Comparison of ENCODE assay signal across 25 cellular contexts in the genomic region with DNA sequence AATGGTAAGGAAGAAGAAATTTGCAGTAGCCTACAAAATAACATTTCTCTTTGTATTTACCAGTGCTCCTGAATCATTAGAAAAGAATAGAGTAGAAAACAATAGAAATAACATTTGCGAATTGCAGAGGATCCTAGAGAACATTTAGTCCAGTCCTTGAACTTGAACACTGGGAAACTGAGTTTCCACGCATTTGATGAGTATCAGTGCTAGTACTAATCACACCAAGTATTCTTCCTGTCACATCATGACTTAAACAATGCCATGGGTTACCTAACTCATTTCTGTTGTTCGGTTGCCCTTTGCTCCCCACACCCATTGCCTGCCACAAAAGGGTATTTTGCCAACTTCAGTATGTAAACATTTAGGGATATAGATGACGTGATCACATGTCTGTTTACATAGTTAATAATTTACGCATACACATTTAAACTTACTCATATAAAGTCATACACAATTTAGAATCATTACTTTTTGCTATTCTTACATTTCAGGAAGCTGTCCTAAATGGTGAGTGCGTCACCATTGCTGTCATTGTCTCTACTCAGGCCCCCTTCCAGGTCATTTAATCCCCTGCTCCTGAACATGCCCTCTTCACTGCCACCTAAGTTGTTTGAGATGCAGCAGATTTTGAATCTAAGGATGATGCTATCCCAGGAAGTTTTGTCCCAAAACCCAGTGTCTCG. TPM values are rescaled to one million over a fixed set of nuclear protein-coding genes. Genes with fewer than 3 reads are reported as not detected.
A peak's percentile ranks its signal among the peaks of the same experiment; 100 is the strongest.
DNase-seq lines count a peak whose midpoint lies in the region; ATAC-seq and TF ChIP-seq lines count a peak whose summit lies in the region.
"Had no signal": no experiment of that assay in that cellular context is flagged by ENCODE, and none has a peak within 500 bp of the region (broad histone marks: within the 10 kb centered on the region; RNA-seq: fewer than 3 reads in every experiment).

No MANE protein-coding gene starts in this region.

- peak overlapping the region; percentile 10; the same call in 1 of the 2 replicates for H3K27ac ChIP-seq in ACC112 (ENCODE audit: low read depth, low read length)
- H3K27ac ChIP-seq: ascending aorta, BLaER1, thyroid gland, WERI-Rb-1 had no signal

- no peaks in the 10 kb centered on the region for H3K36me3 Mint-ChIP-seq in naive thymus-derived CD8-positive, alpha-beta T cell
- peaks cover 3% of the 10 kb centered on the region for H3K36me3 Mint-ChIP-seq in chondrocyte (ENCODE audit: low read depth)
- H3K36me3 Mint-ChIP-seq: activated naive CD8-positive, alpha-beta T cell treated with anti-CD3 and anti-CD28 coated beads, Interleukin-2, amount 10 ng/mL, durations not matched to agents 7 days and 5 days; naive thymus-derived CD4-positive, alpha-beta T cell had no signal

- no peaks in the 10 kb centered on the region for H3K9me3 Mint-ChIP-seq in naive thymus-derived CD8-positive, alpha-beta T cell
- no peaks in the 10 kb centered on the region for H3K9me3 Mint-ChIP-seq in chondrocyte (ENCODE audit: low read depth)
- H3K9me3 Mint-ChIP-seq: activated naive CD8-positive, alpha-beta T cell treated with anti-CD3 and anti-CD28 coated beads, Interleukin-2, amount 10 ng/mL, durations not matched to agents 7 days and 5 days; naive thymus-derived CD4-positive, alpha-beta T cell; stimulated activated naive CD8-positive, alpha-beta T cell treated with anti-CD3 and anti-CD28 coated beads, Interleukin-15, amount 100 ng/mL, for 72 hours had no signal

- H3K4me1 Mint-ChIP-seq in naive thymus-derived CD8-positive, alpha-beta T cell: no peaks in the 10 kb centered on the region
- H3K4me1 Mint-ChIP-seq in chondrocyte (ENCODE audit: low read depth): peaks cover 10% of the 10 kb centered on the region
- H3K4me1 Mint-ChIP-seq: activated naive CD8-positive, alpha-beta T cell treated with anti-CD3 and anti-CD28 coated beads, Interleukin-2, amount 10 ng/mL, durations not matched to agents 7 days and 5 days; naive thymus-derived CD4-positive, alpha-beta T cell; stimulated activated naive CD8-positive, alpha-beta T cell treated with anti-CD3 and anti-CD28 coated beads, Interleukin-15, amount 100 ng/mL, for 72 hours had no signal

- H3K4me1 ChIP-seq in ACC112 (ENCODE audit: control insufficient read depth, insufficient read depth, low read length, unreplicated experiment): peaks cover 81% of the 10 kb centered on the region
- H3K4me1 ChIP-seq: BLaER1 had no signal

- no peak overlapping the region for H3K4me3 Mint-ChIP-seq in naive thymus-derived CD8-positive, alpha-beta T cell
- no peak overlapping the region for H3K4me3 Mint-ChIP-seq in chondrocyte (ENCODE audit: unreplicated experiment)
- H3K4me3 Mint-ChIP-seq: activated naive CD8-positive, alpha-beta T cell treated with anti-CD3 and anti-CD28 coated beads, Interleukin-2, amount 10 ng/mL, durations not matched to agents 7 days and 5 days; naive thymus-derived CD4-positive, alpha-beta T cell; stimulated activated naive CD8-positive, alpha-beta T cell treated with anti-CD3 and anti-CD28 coated beads, Interleukin-15, amount 100 ng/mL, for 72 hours had no signal

- peaks cover 0 to 6% (median 0%) of the 10 kb centered on the region in 5 donors for H3K27me3 Mint-ChIP-seq in naive thymus-derived CD8-positive, alpha-beta T cell
- no peaks in the 10 kb centered on the region for H3K27me3 Mint-ChIP-seq in chondrocyte (ENCODE audit: low read depth)
- H3K27me3 Mint-ChIP-seq: stimulated activated naive CD8-positive, alpha-beta T cell treated with anti-CD3 and anti-CD28 coated beads, Interleukin-15, amount 100 ng/mL, for 72 hours had no signal

- no peak for TF ChIP-seq CTCF in chondrocyte (IDR thresholded peaks at IDR 0.05)

- DNase-seq in HCEC 1CT: peak; percentile 92
- DNase-seq in SW480 (ENCODE audit: low spot score): peak; percentile 45
- DNase-seq in mucosa of gallbladder (ENCODE audit: low spot score): peak; percentile 57
- no peak for DNase-seq in COLO829 (ENCODE audit: low spot score)
- DNase-seq in naive thymus-derived CD8-positive, alpha-beta T cell: no peak
- DNase-seq in chondrocyte (ENCODE audit: low spot score): no peak
- DNase-seq: activated CD4-positive, alpha-beta T cell treated with anti-CD3 and anti-CD28 coated beads for 48 hours; activated gamma-delta T cell; activated naive CD8-positive, alpha-beta T cell treated with anti-CD3 and anti-CD28 coated beads, Interleukin-2, amount 10 ng/mL, durations not matched to agents 7 days and 5 days; activated T-cell treated with anti-CD3 and anti-CD28 coated beads, Interleukin-2, amount 50 U/mL, for 1 hour; Caco-2; hippocampal formation; mesendoderm; naive thymus-derived CD4-positive, alpha-beta T cell; NCI-H446; occipital lobe; SHP77; stimulated activated naive CD8-positive, alpha-beta T cell treated with anti-CD3 and anti-CD28 coated beads, Interleukin-15, amount 100 ng/mL, for 72 hours; T1000; thyroid gland; WERI-Rb-1 had no signal

- ATAC-seq in naive thymus-derived CD8-positive, alpha-beta T cell: no peak
- no peak for ATAC-seq in HG03378 (IDR thresholded peaks at IDR 0.05; ENCODE audit: unreplicated experiment)
- ATAC-seq: naive thymus-derived CD4-positive, alpha-beta T cell; stimulated activated naive CD8-positive, alpha-beta T cell treated with anti-CD3 and anti-CD28 coated beads, Interleukin-15, amount 100 ng/mL, for 72 hours had no signal

- H3K4me3 ChIP-seq in ACC112 (ENCODE audit: low read depth, low read length): no peak overlapping the region
- H3K4me3 ChIP-seq: ascending aorta, BLaER1, thyroid gland had no signal

- POLR2A ChIA-PET in naive thymus-derived CD8-positive, alpha-beta T cell (lab: Charles Lee): no interaction called here

- H3K27me3 ChIP-seq in ACC112 (ENCODE audit: insufficient read depth, low read length): no peaks in the 10 kb centered on the region
- H3K27me3 ChIP-seq: ascending aorta, BLaER1, thyroid gland had no signal

- H3K27ac Mint-ChIP-seq in naive thymus-derived CD8-positive, alpha-beta T cell: no peak overlapping the region
- H3K27ac Mint-ChIP-seq in chondrocyte (ENCODE audit: unreplicated experiment): no peak overlapping the region
- H3K27ac Mint-ChIP-seq: activated naive CD8-positive, alpha-beta T cell treated with anti-CD3 and anti-CD28 coated beads, Interleukin-2, amount 10 ng/mL, durations not matched to agents 7 days and 5 days; naive thymus-derived CD4-positive, alpha-beta T cell; stimulated activated naive CD8-positive, alpha-beta T cell treated with anti-CD3 and anti-CD28 coated beads, Interleukin-15, amount 100 ng/mL, for 72 hours had no signal

- H2AFZ ChIP-seq in ACC112 (ENCODE audit: low read length, unreplicated experiment): no peak overlapping the region

- H3K79me2 ChIP-seq in ACC112 (ENCODE audit: control insufficient read depth, insufficient read depth, low read length, unreplicated experiment): peaks cover 96% of the 10 kb centered on the region

- H3K36me3 ChIP-seq in ACC112 (ENCODE audit: insufficient read depth, low read length): peaks cover 30% of the 10 kb centered on the region
- H3K36me3 ChIP-seq: thyroid gland, WERI-Rb-1 had no signal

RNA-seq across cellular contexts. Expression of a gene that starts 42.3 kb away (rescaled TPM):
- total RNA-seq in mucosa of gallbladder: 153 TPM
- 1 to 10 TPM in 1 of 2 experiments, under 1 TPM in 1; 0.88 to 2.0 TPM for total RNA-seq in naive thymus-derived CD8-positive, alpha-beta T cell
- polyA plus RNA-seq in naive thymus-derived CD8-positive, alpha-beta T cell: 1 to 10 TPM in 1 of 3 donors, under 1 TPM in 2; 0.12 to 1.3 (median 0.38) TPM
- 99.5 to 194 TPM (median 184 TPM) in 3 replicates for total RNA-seq in chondrocyte

Comparison
In these comparisons a context has a peak if more than half of its experiments do, and no peak if none do; other contexts are left out.
1. DNase-seq: peak in HCEC 1CT (single experiment), SW480 (single experiment) and mucosa of gallbladder (single experiment); none in COLO829 (single experiment), naive thymus-derived CD8-positive, alpha-beta T cell (0 of 10) and chondrocyte (single experiment).
2. RNA of a gene that starts 42.3 kb away (total RNA-seq): 99.5 to 194 TPM in chondrocyte and 153 TPM in mucosa of gallbladder (single experiment); 0.88 to 2.0 TPM in naive thymus-derived CD8-positive, alpha-beta T cell; every median in the first group is over 10 times any median in the second.